8 cellular contexts compared by ENCODE assay signal in genomic region chr15:100596792-100597191, GRCh38. TPM values are rescaled to one million over a fixed set of nuclear protein-coding genes. Genes with fewer than 3 reads are reported as not detected.
DNase-seq lines count a peak whose midpoint lies in the region; ATAC-seq, FAIRE-seq and TF ChIP-seq lines count a peak whose summit lies in the region.

No MANE protein-coding gene starts in this region.

- peak overlapping the region; percentile 8 to 52; a peak in 3 of 4 replicates for H3K9ac ChIP-seq in K562 (ENCODE audit: insufficient read depth in 1 of 2, low read depth in 2 of 2, low read length in 2 of 2)

- TF ChIP-seq EP300 in K562 (IDR thresholded peaks at IDR 0.05; ENCODE audit: low read length), result peak; percentile 85

- no peaks in the 10 kb centered on the region for H3K27me3 ChIP-seq in K562 (ENCODE audit: control insufficient read depth in 2 of 2, insufficient read depth in 2 of 2, low read length in 2 of 2)
- no peaks in the 10 kb centered on the region for H3K27me3 ChIP-seq in gastrocnemius medialis

- peak; percentile 88 for ATAC-seq in GM18502 (IDR thresholded peaks at IDR 0.05; ENCODE audit: poor library complexity, unreplicated experiment)
- ATAC-seq in HG02870 (IDR thresholded peaks at IDR 0.05; ENCODE audit: unreplicated experiment), result peak; percentile 87
- peak; percentile 84 for ATAC-seq in K562
- no peak for ATAC-seq in gastrocnemius medialis

- in situ Hi-C loops in K562 (cut with MboI) (no loop called here), gastrocnemius medialis (cut with MboI; ENCODE audit: low sequenced_read_pairs in 4 of 4) (no loop called here)

- peak overlapping the region; percentile 22 for H3K4me3 ChIP-seq in K562
- H3K4me3 ChIP-seq in gastrocnemius medialis, result no peak overlapping the region

- peak; percentile 97 for FAIRE-seq in K562 (lab: Jason Lieb, UNC)

- H3K4me2 ChIP-seq in K562 (ENCODE audit: insufficient read depth, low read length), result peak overlapping the region; percentile 70

- no peak overlapping the region for H2AFZ ChIP-seq in K562 (ENCODE audit: low read depth, low read length)

- DNase-seq in T-helper 22 cell (ENCODE audit: low read depth) (peak; percentile 79), K562 (ENCODE audit: extremely low read depth in 1 of 4, low spot score in 3 of 4) (peak; percentile 60 to 95 (median 70)), cerebellar nuclear complex (lab: John Stamatoyannopoulos, UW) (no peak), gastrocnemius medialis (no peak), COLO668 (lab: John Stamatoyannopoulos, UW; ENCODE audit: unreplicated experiment) (no peak)
- peak; percentile 89 for DNase-seq in stimulated activated CD4-positive, alpha-beta T cell treated with anti-CD3 and anti-CD28 coated beads, Interleukin-4, amount 100 ng/mL, for 1 hour

- CTCF ChIA-PET in K562 (lab: Yijun Ruan, JAX; ENCODE audit: low intra/inter-chr PET ratio), result interaction anchor here (0.8 kb wide), 1 partner anchor 247 kb away, joined by 3 read pairs; no protein-coding TSS in a partner anchor

- intact Hi-C loops in K562 (cut with micrococcal nuclease), result no loop called here
- intact Hi-C loops in gastrocnemius medialis (cut with DNase I; ENCODE audit: low total_unique reads), result no loop called here

- peak; percentile 56 for TF ChIP-seq POLR2A in K562 (conservative IDR thresholded peaks at IDR 0.05)
- no peak for TF ChIP-seq POLR2A in gastrocnemius medialis (IDR thresholded peaks at IDR 0.05)

- TF ChIP-seq CTCF in K562 (IDR thresholded peaks at IDR 0.05 in 2 of 3, conservative IDR thresholded peaks at IDR 0.05 in 1 of 3; ENCODE audit: insufficient read depth in 2 of 3, low read depth in 1 of 3, low read length in 3 of 3), result 0 out of 6 replicates have a peak, but pooled peaks of 1 of the 3 experiments have one; percentile 1
- TF ChIP-seq CTCF in gastrocnemius medialis (IDR thresholded peaks at IDR 0.05 in 4 of 5, conservative IDR thresholded peaks at IDR 0.05 in 1 of 5), result no peak

- no peaks in the 10 kb centered on the region for H3K9me1 ChIP-seq in K562 (ENCODE audit: control insufficient read depth, insufficient read depth, low read length)

- H3K4me1 ChIP-seq in K562 (replicated peaks in 1 of 2; ENCODE audit: control insufficient read depth in 2 of 2, insufficient read depth in 2 of 2, low read length in 2 of 2) (peaks cover 8 to 41% of the 10 kb centered on the region in 2 experiments), gastrocnemius medialis (peaks cover 8 to 19% of the 10 kb centered on the region in 2 donors)

- peaks cover 1% of the 10 kb centered on the region; the same call in 1 of the 2 replicates for H4K20me1 ChIP-seq in K562 (replicated peaks; ENCODE audit: control insufficient read depth, insufficient read depth, low read length)

- BruUV-seq in K562 (replicated peaks; lab: Mats Ljungman, UMichigan), result no TSS peak

- POLR2A ChIA-PET in K562 (lab: Yijun Ruan, JAX), result interaction anchor here (0.6 to 1.1 kb wide), 7 partner anchors 8 to 1232 kb away, joined by 3 to 5 read pairs (median 3); no protein-coding TSS in a partner anchor

- H3K9me3 ChIP-seq in K562 (replicated peaks; ENCODE audit: control insufficient read depth, insufficient read depth, low read depth, low read length), result no peaks in the 10 kb centered on the region
- no peaks in the 10 kb centered on the region for H3K9me3 ChIP-seq in gastrocnemius medialis

- H3K79me2 ChIP-seq in K562 (ENCODE audit: control insufficient read depth, insufficient read depth, low read length), result peaks cover 100% of the 10 kb centered on the region

- peak overlapping the region; percentile 71 for H3K27ac ChIP-seq in K562 (ENCODE audit: extremely low read depth, low read depth, low read length)
- no peak overlapping the region for H3K27ac ChIP-seq in gastrocnemius medialis

- WGBS in K562 (ENCODE audit: insufficient coverage, low coverage, missing lambda C conversion rate), result 0% methylated on average over 7 of the region's 7 CpGs

- H3K36me3 ChIP-seq in K562 (ENCODE audit: control insufficient read depth, insufficient read depth, low read length) (peaks cover 25% of the 10 kb centered on the region; the same call in 2 of the 3 replicates), gastrocnemius medialis (no peaks in the 10 kb centered on the region)

- TF ChIP-seq RAD21 in K562 (CRISPR knock-in tag; conservative IDR thresholded peaks at IDR 0.05 in 1 of 2, IDR thresholded peaks at IDR 0.05 in 1 of 2), result 0 out of 4 replicates have a peak, but pooled peaks of 1 of the 2 experiments have one; percentile 4

TF ChIP-seq in K562, 482 proteins besides CTCF, POLR2A, EP300 and RAD21 (continues in another document):
- peak; percentile 68; the same call in 1 of the 2 replicates for TF ChIP-seq POLR2AphosphoS5 (IDR thresholded peaks at IDR 0.05; ENCODE audit: control insufficient read depth, insufficient read depth, low read depth, low read length)
- TF ChIP-seq MTA2 (IDR thresholded peaks at IDR 0.05; ENCODE audit: low read depth), result peak; percentile 24; the same call in 1 of the 2 replicates
- peak; percentile 69 for TF ChIP-seq KDM5B (IDR thresholded peaks at IDR 0.05; ENCODE audit: insufficient replicate concordance, low read depth, low read length)

RNA-seq across cellular contexts. Expression of gene LINS1, which starts 5.2 kb away (rescaled TPM):
- total RNA-seq in K562 (2011; cell fraction: chromatin; rRNA removed; ENCODE audit: low replicate concordance), result 87.8 and 153 TPM in 2 replicates
- 34.2 and 36.7 TPM in 2 replicates for total RNA-seq in K562 (2011; cell fraction: nucleolus; rRNA removed)
- total RNA-seq in K562 (2011; cell fraction: nucleoplasm; rRNA removed), result 60.3 and 95.4 TPM in 2 replicates
- total RNA-seq in K562 (2014; rRNA removed) (13.8 and 15.4 TPM in 2 replicates), K562 (2014; rRNA removed; fragmentation: Illumina TruSeq; extraction: Trizol) (29.0 and 32.4 TPM in 2 replicates), K562 (2015; rRNA removed; fragmentation: Illumina TruSeq; extraction: Trizol) (22.7 and 23.5 TPM in 2 replicates), K562 (2021) (21.4 and 21.5 TPM in 2 replicates), gastrocnemius medialis (10 to 100 TPM in 2 of 4 donors, 1 to 10 TPM in 2; 3.2 to 11.9 (median 10.3) TPM)
- polyA plus RNA-seq in K562 (2011; rRNA removed) (29.9 and 30.6 TPM in 2 replicates), K562 (2014; fragmentation: Illumina TruSeq; extraction: Trizol) (24.6 and 27.3 TPM in 2 replicates), K562 (2014; fragmentation: Nextera tagmentation; extraction: Ambion mirVana) (10 to 100 TPM; 28.9 to 31.4 TPM), K562 (2014; rRNA removed) (18.5 and 21.5 TPM in 2 replicates)
- polyA plus RNA-seq in K562 (2011; cell fraction: cytosol; rRNA removed), result 6.2 and 13.3 TPM in 2 replicates
- 64.9 and 74.1 TPM in 2 replicates for polyA plus RNA-seq in K562 (2011; cell fraction: nucleus; rRNA removed)
- polyA plus RNA-seq in K562 (2012), result 14.5 and 17.7 TPM in 2 replicates
- 46.1 and 56.9 TPM in 2 replicates for polyA minus RNA-seq in K562 (2011; rRNA and poly(A)+ RNA removed)
- polyA minus RNA-seq in K562 (2011; cell fraction: cytosol; rRNA and poly(A)+ RNA removed), result 17.2 and 29.3 TPM in 2 replicates
- 35.5 and 57.6 TPM in 2 replicates for polyA minus RNA-seq in K562 (2011; cell fraction: nucleus; rRNA and poly(A)+ RNA removed)

RNA-seq across cellular contexts. Expression of gene ASB7, which starts 5.6 kb away (rescaled TPM):
- total RNA-seq in K562 (2011; cell fraction: chromatin; rRNA removed; ENCODE audit: low replicate concordance), result 24.7 and 30.7 TPM in 2 replicates
- total RNA-seq in K562 (2011; cell fraction: nucleolus; rRNA removed), result 8.3 and 9.0 TPM in 2 replicates
- total RNA-seq in K562 (2011; cell fraction: nucleoplasm; rRNA removed), result 14.7 and 15.6 TPM in 2 replicates
- total RNA-seq in K562 (2014; rRNA removed) (7.5 and 7.6 TPM in 2 replicates), K562 (2014; rRNA removed; fragmentation: Illumina TruSeq; extraction: Trizol) (7.7 and 9.0 TPM in 2 replicates), K562 (2015; rRNA removed; fragmentation: Illumina TruSeq; extraction: Trizol) (6.7 and 6.8 TPM in 2 replicates), K562 (2021) (8.6 and 10.1 TPM in 2 replicates), gastrocnemius medialis (10 to 100 TPM in 1 of 4 donors, 1 to 10 TPM in 3; 5.1 to 10.3 (median 6.3) TPM)
- polyA plus RNA-seq in K562 (2011; rRNA removed) (7.4 and 8.6 TPM in 2 replicates), K562 (2014; fragmentation: Illumina TruSeq; extraction: Trizol) (5.6 and 5.7 TPM in 2 replicates), K562 (2014; fragmentation: Nextera tagmentation; extraction: Ambion mirVana) (1 to 10 TPM; 1.8 to 2.7 TPM), K562 (2014; rRNA removed) (5.2 and 5.7 TPM in 2 replicates)
- 4.7 and 4.9 TPM in 2 replicates for polyA plus RNA-seq in K562 (2011; cell fraction: cytosol; rRNA removed)
- 7.9 and 8.3 TPM in 2 replicates for polyA plus RNA-seq in K562 (2011; cell fraction: nucleus; rRNA removed)
- 3.9 and 4.9 TPM in 2 replicates for polyA plus RNA-seq in K562 (2012)
- polyA minus RNA-seq in K562 (2011; rRNA and poly(A)+ RNA removed), result 26.7 and 28.2 TPM in 2 replicates
- polyA minus RNA-seq in K562 (2011; cell fraction: cytosol; rRNA and poly(A)+ RNA removed), result 6.7 and 8.5 TPM in 2 replicates
- polyA minus RNA-seq in K562 (2011; cell fraction: nucleus; rRNA and poly(A)+ RNA removed), result 9.3 and 13.8 TPM in 2 replicates

Comparison
In these comparisons a context has a peak if more than half of its experiments do, and no peak if none do; other contexts are left out.
1. ATAC-seq: peak in GM18502 (single experiment), HG02870 (single experiment) and K562 (single experiment); none in gastrocnemius medialis (0 of 2).
2. DNase-seq: peak in T-helper 22 cell (single experiment), K562 (4 of 4) and stimulated activated CD4-positive, alpha-beta T cell treated with anti-CD3 and anti-CD28 coated beads, Interleukin-4, amount 100 ng/mL, for 1 hour (single experiment); none in cerebellar nuclear complex (0 of 2), gastrocnemius medialis (0 of 2) and COLO668 (single experiment).